Comparison of ENCODE assay signal across 9 cellular contexts in the genomic region with DNA sequence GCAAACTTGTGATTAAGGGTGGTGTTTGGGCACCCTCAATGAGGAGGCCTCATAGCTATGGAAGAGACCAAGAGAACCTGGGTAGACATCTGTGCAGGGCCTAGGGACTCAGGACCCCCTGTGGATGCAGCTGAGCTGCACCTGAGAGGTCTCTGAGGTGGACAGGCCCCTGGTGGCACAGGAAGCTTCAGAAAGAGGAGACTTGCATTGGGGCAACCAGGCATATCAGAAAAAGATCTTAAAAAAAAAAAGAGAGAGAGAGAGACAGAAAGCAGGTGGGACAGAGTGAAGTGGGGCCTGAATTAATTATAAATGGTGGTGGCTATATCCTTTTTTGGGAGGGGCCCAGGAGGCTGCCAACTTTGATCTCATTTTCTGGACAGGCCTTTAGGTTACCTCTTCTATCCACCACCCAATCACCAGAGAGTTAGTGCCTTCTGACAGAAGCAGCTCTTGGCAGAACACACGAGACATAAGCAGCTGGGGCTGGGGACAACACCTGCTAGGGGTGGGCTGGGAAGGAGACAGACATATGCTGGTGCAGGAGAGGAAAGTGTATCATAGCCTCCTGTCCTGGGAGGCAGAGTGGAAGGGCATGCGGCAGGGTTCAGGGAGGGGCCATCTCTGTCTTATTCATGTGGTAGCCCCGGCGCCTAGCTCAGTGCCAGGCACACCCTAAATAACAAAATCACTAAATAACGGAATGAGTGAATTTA. TPM values are rescaled to one million over a fixed set of nuclear protein-coding genes. Genes with fewer than 3 reads are reported as not detected.
DNase-seq lines count a peak whose midpoint lies in the region; ATAC-seq, FAIRE-seq and TF ChIP-seq lines count a peak whose summit lies in the region.
"Had no signal": no experiment of that assay in that cellular context is flagged by ENCODE, and none has a peak within 500 bp of the region (broad histone marks: within the 10 kb centered on the region; RNA-seq: fewer than 3 reads in every experiment).

No MANE protein-coding gene starts in this region.

- no peaks in the 10 kb centered on the region for H3K9me3 ChIP-seq in endothelial cell of umbilical vein (replicated peaks; ENCODE audit: control insufficient read depth, insufficient read depth, low read length)
- H3K9me3 ChIP-seq in sigmoid colon: no peaks in the 10 kb centered on the region

- CTCF ChIA-PET in endothelial cell of umbilical vein (lab: Charles Lee): interaction anchor here (0.8 to 7.5 kb wide), 6 partner anchors 29 to 123 kb away, joined by 3 to 139 read pairs (median 4); partner anchors contain the start of genes CTDSP2, EEF1AKMT3, METTL1 and TSFM

- H4K20me1 ChIP-seq in endothelial cell of umbilical vein (replicated peaks; ENCODE audit: control insufficient read depth, extremely low read depth, insufficient read depth, low read length): no peaks in the 10 kb centered on the region

- TF ChIP-seq POLR2A in endothelial cell of umbilical vein (IDR thresholded peaks at IDR 0.05; ENCODE audit: low read depth, low read length) (no peak), sigmoid colon (IDR thresholded peaks at IDR 0.05) (no peak)

- BruUV-seq in endothelial cell of umbilical vein (replicated peaks; lab: Mats Ljungman, UMichigan): no TSS peak

- no peaks in the 10 kb centered on the region for H3K79me2 ChIP-seq in endothelial cell of umbilical vein (ENCODE audit: control insufficient read depth, insufficient read depth, low read length)

- H3K27me3 Mint-ChIP-seq in HFFc6 (ENCODE audit: insufficient read depth): no peaks in the 10 kb centered on the region

- no peak for FAIRE-seq in endothelial cell of umbilical vein (lab: Jason Lieb, UNC)

- peaks cover 94% of the 10 kb centered on the region for H3K4me1 Mint-ChIP-seq in HFFc6 (ENCODE audit: low read depth)

- peak overlapping the region; percentile 82 for H3K4me3 Mint-ChIP-seq in HFFc6

- H3K4me3 ChIP-seq in endothelial cell of umbilical vein (replicated peaks in 1 of 3; ENCODE audit: insufficient read depth in 1 of 3, low read depth in 1 of 3, low read length in 3 of 3) (no peak overlapping the region), sigmoid colon (peak overlapping the region in 1 of 4 donors; percentile 14)

- intact Hi-C loops in endothelial cell of umbilical vein (cut with micrococcal nuclease) (no loop called here), sigmoid colon (cut with DNase I) (no loop called here)

- no peak for DNase-seq in HFFc6
- peak; percentile 89 to 97 for DNase-seq in NCI-H524 (lab: John Stamatoyannopoulos, UW)
- no peak for DNase-seq in endothelial cell of umbilical vein (ENCODE audit: low read depth, low spot score)
- DNase-seq in sigmoid colon: no peak
- DNase-seq in activated CD8-positive, alpha-beta memory T cell treated with anti-CD3 and anti-CD28 coated beads for 24 hours: no peak
- DNase-seq: stimulated activated CD4-positive, alpha-beta T cell treated with anti-CD3 and anti-CD28 coated beads, Interleukin-4, amount 100 ng/mL, for 1 hour had no signal

- H3K36me3 Mint-ChIP-seq in HFFc6 (ENCODE audit: low read depth): no peaks in the 10 kb centered on the region

- no peak for TF ChIP-seq EP300 in sigmoid colon (IDR thresholded peaks at IDR 0.05)

- H3K27me3 ChIP-seq in endothelial cell of umbilical vein (ENCODE audit: control insufficient read depth in 2 of 2, insufficient read depth in 2 of 2, low read length in 2 of 2) (no peaks in the 10 kb centered on the region), sigmoid colon (no peaks in the 10 kb centered on the region)

- TF ChIP-seq CTCF in HFFc6 (IDR thresholded peaks at IDR 0.05) (no peak), endothelial cell of umbilical vein (IDR thresholded peaks at IDR 0.05; ENCODE audit: extremely low read depth in 1 of 2, insufficient read depth in 1 of 2, low read depth in 1 of 2, low read length in 2 of 2) (no peak), sigmoid colon (IDR thresholded peaks at IDR 0.05) (no peak)

- peaks cover 32% of the 10 kb centered on the region for H3K4me1 ChIP-seq in endothelial cell of umbilical vein (ENCODE audit: control insufficient read depth, extremely low read depth, insufficient read depth, low read length)
- peaks cover 4 to 97% (median 91%) of the 10 kb centered on the region in 4 donors for H3K4me1 ChIP-seq in sigmoid colon

- peak overlapping the region; percentile 86 for H2AFZ ChIP-seq in endothelial cell of umbilical vein (ENCODE audit: low read depth, low read length)

- dilution Hi-C loops in endothelial cell of umbilical vein (cut with MboI; ENCODE audit: extremely low pct_ligation_motif_present, low sequenced_read_pairs): no loop called here

- H3K27ac Mint-ChIP-seq in HFFc6: peak overlapping the region; percentile 99

- 49 to 55% methylated on average over 5 of the region's 5 CpGs for WGBS in sigmoid colon, 2 donors

- no peak overlapping the region for H3K9ac ChIP-seq in endothelial cell of umbilical vein (replicated peaks; ENCODE audit: extremely low read depth, insufficient read depth, low read length)

- ATAC-seq in HG03097 (IDR thresholded peaks at IDR 0.05; ENCODE audit: low FRiP score, unreplicated experiment) (no peak), GM19395 (IDR thresholded peaks at IDR 0.05; ENCODE audit: unreplicated experiment) (no peak), HG03108 (IDR thresholded peaks at IDR 0.05; ENCODE audit: unreplicated experiment) (no peak)

- no peaks in the 10 kb centered on the region for H3K9me1 ChIP-seq in endothelial cell of umbilical vein (replicated peaks; ENCODE audit: control insufficient read depth, extremely low read depth, insufficient read depth, low read length)

- H3K36me3 ChIP-seq in endothelial cell of umbilical vein (ENCODE audit: control insufficient read depth in 2 of 2, extremely low read depth in 1 of 2, insufficient read depth in 2 of 2, low read length in 2 of 2) (no peaks in the 10 kb centered on the region), sigmoid colon (no peaks in the 10 kb centered on the region)

- H3K4me2 ChIP-seq in endothelial cell of umbilical vein (ENCODE audit: insufficient read depth, low read length): no peak overlapping the region

- POLR2A ChIA-PET in endothelial cell of umbilical vein (lab: Charles Lee): interaction anchor here (1.1 kb wide), 1 partner anchor 49 kb away, joined by 3 read pairs; no protein-coding TSS in a partner anchor

- H3K9me3 Mint-ChIP-seq in HFFc6: no peaks in the 10 kb centered on the region

- H3K27ac ChIP-seq in endothelial cell of umbilical vein (ENCODE audit: insufficient read depth, low read depth, low read length) (no peak overlapping the region), sigmoid colon (peak overlapping the region; percentile 93 to 99 (median 98))

TF ChIP-seq in endothelial cell of umbilical vein, 7 proteins besides CTCF, POLR2A, EP300 and RAD21:
- TF ChIP-seq, protein P1, sequence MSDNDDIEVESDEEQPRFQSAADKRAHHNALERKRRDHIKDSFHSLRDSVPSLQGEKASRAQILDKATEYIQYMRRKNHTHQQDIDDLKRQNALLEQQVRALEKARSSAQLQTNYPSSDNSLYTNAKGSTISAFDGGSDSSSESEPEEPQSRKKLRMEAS (IDR thresholded peaks at IDR 0.05; ENCODE audit: insufficient read depth, insufficient read length): no peak
- TF ChIP-seq POLR2AphosphoS5 (IDR thresholded peaks at IDR 0.05; ENCODE audit: insufficient read depth, low read depth, low read length): no peak
- TF ChIP-seq EZH2 (IDR thresholded peaks at IDR 0.05; ENCODE audit: borderline replicate concordance, low read depth, low read length, severe bottlenecking): no peak
- no peak for TF ChIP-seq JUN (IDR thresholded peaks at IDR 0.05; ENCODE audit: borderline replicate concordance, insufficient read depth, insufficient read length, low read depth)
- no peak for TF ChIP-seq MYC (IDR thresholded peaks at IDR 0.05; ENCODE audit: low read depth, low read length)

RNA-seq across cellular contexts. Expression of gene ATP23, which starts 46.6 kb away (rescaled TPM):
- 1 to 10 TPM; 3.1 to 4.0 (median 3.6) TPM for total RNA-seq in HFFc6 (2021; fragmentation: NEBNext Ultra II Directional; extraction: Animal tissue kit (Norgen Biotek cat#: 25700))
- total RNA-seq in endothelial cell of umbilical vein: 5.9 and 7.2 TPM in 2 replicates
- 9.0 and 14.5 TPM in 2 replicates for polyA plus RNA-seq in endothelial cell of umbilical vein
- polyA plus RNA-seq in endothelial cell of umbilical vein (2011; cell fraction: cytosol; rRNA removed): 6.4 and 9.6 TPM in 2 replicates
- 3.6 and 3.9 TPM in 2 replicates for polyA plus RNA-seq in endothelial cell of umbilical vein (2011; cell fraction: nucleus; rRNA removed)
- polyA plus RNA-seq in endothelial cell of umbilical vein (2012): 5.7 and 5.8 TPM in 2 replicates
- 6.4 and 9.4 TPM in 2 replicates for polyA minus RNA-seq in endothelial cell of umbilical vein
- polyA minus RNA-seq in endothelial cell of umbilical vein (2011; cell fraction: cytosol; rRNA and poly(A)+ RNA removed): 1.8 TPM
- polyA minus RNA-seq in endothelial cell of umbilical vein (2011; cell fraction: nucleus; rRNA and poly(A)+ RNA removed): 0.63 and 0.96 TPM in 2 replicates
- 10 to 100 TPM in 3 of 4 donors, 1 to 10 TPM in 1; 5.3 to 39.0 (median 13.2) TPM for total RNA-seq in sigmoid colon
- 10 to 100 TPM; 14.8 to 43.5 (median 25.8) TPM for polyA plus RNA-seq in sigmoid colon

RNA-seq across cellular contexts. Expression of gene CTDSP2, which starts 48.2 kb away (rescaled TPM):
- 100 to 1,000 TPM in 5 of 6 experiments, 10 to 100 TPM in 1; 99.2 to 128 (median 111) TPM for total RNA-seq in HFFc6 (2021; fragmentation: NEBNext Ultra II Directional; extraction: Animal tissue kit (Norgen Biotek cat#: 25700))
- 128 and 142 TPM in 2 replicates for total RNA-seq in endothelial cell of umbilical vein
- polyA plus RNA-seq in endothelial cell of umbilical vein: 120 and 146 TPM in 2 replicates
- 159 and 167 TPM in 2 replicates for polyA plus RNA-seq in endothelial cell of umbilical vein (2011; cell fraction: cytosol; rRNA removed)
- 177 and 178 TPM in 2 replicates for polyA plus RNA-seq in endothelial cell of umbilical vein (2011; cell fraction: nucleus; rRNA removed)
- 99.2 and 104 TPM in 2 replicates for polyA plus RNA-seq in endothelial cell of umbilical vein (2012)
- 215 and 262 TPM in 2 replicates for polyA minus RNA-seq in endothelial cell of umbilical vein
- 45.4 TPM for polyA minus RNA-seq in endothelial cell of umbilical vein (2011; cell fraction: cytosol; rRNA and poly(A)+ RNA removed)
- 94.7 and 98.2 TPM in 2 replicates for polyA minus RNA-seq in endothelial cell of umbilical vein (2011; cell fraction: nucleus; rRNA and poly(A)+ RNA removed)
- 100 to 1,000 TPM; 121 to 183 (median 135) TPM for total RNA-seq in sigmoid colon
- polyA plus RNA-seq in sigmoid colon: 100 to 1,000 TPM in 2 of 3 donors, 10 to 100 TPM in 1; 85.3 to 122 (median 105) TPM

Comparison
In these comparisons a context has a peak if more than half of its experiments do, and no peak if none do; other contexts are left out.
1. DNase-seq: peak in NCI-H524 (2 of 2); none in HFFc6 (single experiment), endothelial cell of umbilical vein (single experiment), sigmoid colon (single experiment) and activated CD8-positive, alpha-beta memory T cell treated with anti-CD3 and anti-CD28 coated beads for 24 hours (single experiment).